ENCODE assay signal across 2 cellular contexts in genomic region chr20:50299325-50299629, GRCh38.
TF ChIP-seq lines count a peak whose summit lies in the region.

No MANE protein-coding gene starts in this region.

TF ChIP-seq in HepG2, 621 proteins besides CTCF, POLR2A, EP300 and RAD21 (continued from another document):
- TF ChIP-seq ZNF629 (CRISPR knock-in tag; conservative IDR thresholded peaks at IDR 0.05) (peak; percentile 98), ZKSCAN1 (IDR thresholded peaks at IDR 0.05; ENCODE audit: low read length) (peak; percentile 78), ADNP (CRISPR knock-in tag; IDR thresholded peaks at IDR 0.05) (0 out of 2 replicates have a peak, but pooled peaks have one; percentile 64), MYNN (CRISPR knock-in tag; IDR thresholded peaks at IDR 0.05; ENCODE audit: low read depth) (0 out of 2 replicates have a peak, but pooled peaks have one; percentile 10), ZFP91 (CRISPR knock-in tag; IDR thresholded peaks at IDR 0.05; ENCODE audit: borderline replicate concordance) (peak; percentile 5; the same call in 1 of the 2 replicates), ZFP36L1 (CRISPR knock-in tag; IDR thresholded peaks at IDR 0.05) (no peak), ZNF180 (CRISPR knock-in tag; IDR thresholded peaks at IDR 0.05; ENCODE audit: borderline replicate concordance, low read depth) (no peak), HNF1B (CRISPR knock-in tag; IDR thresholded peaks at IDR 0.05) (no peak), SNRNP70 (IDR thresholded peaks at IDR 0.05; ENCODE audit: low read depth, low read length) (no peak), NFKB2 (CRISPR knock-in tag; IDR thresholded peaks at IDR 0.05; ENCODE audit: borderline replicate concordance) (0 out of 2 replicates have a peak, but pooled peaks have one; percentile 3), KDM1A (CRISPR knock-in tag; IDR thresholded peaks at IDR 0.05) (peak; percentile 38; the same call in 1 of the 2 replicates), ZMYM3 (CRISPR knock-in tag; IDR thresholded peaks at IDR 0.05) (peak; percentile 72), ZNF121 (CRISPR knock-in tag; IDR thresholded peaks at IDR 0.05) (no peak)
- TF ChIP-seq, protein P1, sequence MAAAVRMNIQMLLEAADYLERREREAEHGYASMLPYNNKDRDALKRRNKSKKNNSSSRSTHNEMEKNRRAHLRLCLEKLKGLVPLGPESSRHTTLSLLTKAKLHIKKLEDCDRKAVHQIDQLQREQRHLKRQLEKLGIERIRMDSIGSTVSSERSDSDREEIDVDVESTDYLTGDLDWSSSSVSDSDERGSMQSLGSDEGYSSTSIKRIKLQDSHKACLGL (CRISPR knock-in tag; IDR thresholded peaks at IDR 0.05): 0 out of 2 replicates have a peak, but pooled peaks have one; percentile 38

TF ChIP-seq in K562, 482 proteins besides CTCF, POLR2A, EP300 and RAD21 (continued from another document and continues in another):
- TF ChIP-seq, protein P2, sequence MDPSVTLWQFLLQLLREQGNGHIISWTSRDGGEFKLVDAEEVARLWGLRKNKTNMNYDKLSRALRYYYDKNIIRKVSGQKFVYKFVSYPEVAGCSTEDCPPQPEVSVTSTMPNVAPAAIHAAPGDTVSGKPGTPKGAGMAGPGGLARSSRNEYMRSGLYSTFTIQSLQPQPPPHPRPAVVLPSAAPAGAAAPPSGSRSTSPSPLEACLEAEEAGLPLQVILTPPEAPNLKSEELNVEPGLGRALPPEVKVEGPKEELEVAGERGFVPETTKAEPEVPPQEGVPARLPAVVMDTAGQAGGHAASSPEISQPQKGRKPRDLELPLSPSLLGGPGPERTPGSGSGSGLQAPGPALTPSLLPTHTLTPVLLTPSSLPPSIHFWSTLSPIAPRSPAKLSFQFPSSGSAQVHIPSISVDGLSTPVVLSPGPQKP (CRISPR knock-in tag; IDR thresholded peaks at IDR 0.05): no peak
- TF ChIP-seq FUS (optimal IDR thresholded peaks at IDR 0.05; ENCODE audit: low read depth, low read length) (no peak), ZBTB5 (IDR thresholded peaks at IDR 0.05) (no peak), ZNF75A (CRISPR knock-in tag; IDR thresholded peaks at IDR 0.05) (no peak), TRIM28 (IDR thresholded peaks at IDR 0.05) (no peak), LEF1 (IDR thresholded peaks at IDR 0.05) (no peak), ZNF146 (CRISPR knock-in tag; IDR thresholded peaks at IDR 0.05; ENCODE audit: unreplicated experiment) (no peak), TCF7L2 (IDR thresholded peaks at IDR 0.05; ENCODE audit: low read depth, low read length) (no peak), ZEB2 (IDR thresholded peaks at IDR 0.05) (no peak), ZNF785 (CRISPR knock-in tag; IDR thresholded peaks at IDR 0.05) (no peak), NCOA2 (IDR thresholded peaks at IDR 0.05; ENCODE audit: partially characterized antibody in 2 of 2) (no peak), RB1 (IDR thresholded peaks at IDR 0.05; ENCODE audit: low read depth) (no peak), ILK (tag; IDR thresholded peaks at IDR 0.05; ENCODE audit: borderline replicate concordance, low read depth) (no peak), SMAD3 (CRISPR knock-in tag; conservative IDR thresholded peaks at IDR 0.05) (no peak), HDAC2 (IDR thresholded peaks at IDR 0.05) (no peak), E2F5 (CRISPR knock-in tag; IDR thresholded peaks at IDR 0.05) (no peak), CREB3L1 (IDR thresholded peaks at IDR 0.05; ENCODE audit: borderline replicate concordance, low read depth) (no peak), RHOXF2B (CRISPR knock-in tag; conservative IDR thresholded peaks at IDR 0.05) (no peak), HSF4 (CRISPR knock-in tag; IDR thresholded peaks at IDR 0.05; ENCODE audit: borderline replicate concordance) (no peak), KDM1A (IDR thresholded peaks at IDR 0.05) (peak in 1 of 2 experiments; percentile 2; a peak in 1 of 4 replicates), TAF9B (IDR thresholded peaks at IDR 0.05; ENCODE audit: partially characterized antibody) (no peak), RERE (CRISPR knock-in tag; IDR thresholded peaks at IDR 0.05; ENCODE audit: borderline replicate concordance) (no peak), RBM25 (IDR thresholded peaks at IDR 0.05; ENCODE audit: low read depth, low read length, severe bottlenecking) (peak; percentile 85), ZNF277 (CRISPR knock-in tag; IDR thresholded peaks at IDR 0.05; ENCODE audit: borderline replicate concordance) (no peak), CUX1 (CRISPR knock-in tag; IDR thresholded peaks at IDR 0.05) (no peak), SIRT6 (IDR thresholded peaks at IDR 0.05; ENCODE audit: low read depth, low read length) (no peak), ZNF766 (CRISPR knock-in tag; conservative IDR thresholded peaks at IDR 0.05) (no peak), PPARD (CRISPR knock-in tag; IDR thresholded peaks at IDR 0.05) (no peak), ZNF12 (CRISPR knock-in tag; IDR thresholded peaks at IDR 0.05) (no peak), ZNF174 (CRISPR knock-in tag; IDR thresholded peaks at IDR 0.05) (no peak), ASH1L (IDR thresholded peaks at IDR 0.05; ENCODE audit: borderline replicate concordance, low read depth, partially characterized antibody) (no peak), ESRRB (CRISPR knock-in tag; IDR thresholded peaks at IDR 0.05; ENCODE audit: borderline replicate concordance) (no peak), RCOR1 (IDR thresholded peaks at IDR 0.05; ENCODE audit: borderline replicate concordance in 1 of 2, low read depth in 2 of 2, low read length in 2 of 2) (no peak), FOXP1 (CRISPR knock-in tag; IDR thresholded peaks at IDR 0.05) (no peak), ADNP (tag; IDR thresholded peaks at IDR 0.05) (0 out of 2 replicates have a peak, but pooled peaks have one; percentile 49), ELF1 (tag; IDR thresholded peaks at IDR 0.05) (no peak)
- TF ChIP-seq, protein P3, sequence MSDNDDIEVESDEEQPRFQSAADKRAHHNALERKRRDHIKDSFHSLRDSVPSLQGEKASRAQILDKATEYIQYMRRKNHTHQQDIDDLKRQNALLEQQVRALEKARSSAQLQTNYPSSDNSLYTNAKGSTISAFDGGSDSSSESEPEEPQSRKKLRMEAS (CRISPR knock-in tag; IDR thresholded peaks at IDR 0.05): no peak
- TF ChIP-seq, protein P4, sequence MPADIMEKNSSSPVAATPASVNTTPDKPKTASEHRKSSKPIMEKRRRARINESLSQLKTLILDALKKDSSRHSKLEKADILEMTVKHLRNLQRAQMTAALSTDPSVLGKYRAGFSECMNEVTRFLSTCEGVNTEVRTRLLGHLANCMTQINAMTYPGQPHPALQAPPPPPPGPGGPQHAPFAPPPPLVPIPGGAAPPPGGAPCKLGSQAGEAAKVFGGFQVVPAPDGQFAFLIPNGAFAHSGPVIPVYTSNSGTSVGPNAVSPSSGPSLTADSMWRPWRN (IDR thresholded peaks at IDR 0.05; ENCODE audit: low read depth): no peak
